ENCODE assay signal across 1 cellular context in genomic region chr3:125322166-125322565, GRCh38.
A peak's percentile ranks its signal among the peaks of the same experiment; 100 is the strongest.
TF ChIP-seq lines count a peak whose summit lies in the region.

No MANE protein-coding gene starts in this region.

TF ChIP-seq in HEK293, 187 proteins besides CTCF, POLR2A, EP300 and RAD21 (continued from another document):
- TF ChIP-seq PRDM6 (tag by site-specific recombination; IDR thresholded peaks at IDR 0.05) (peak; percentile 21; the same call in 1 of the 2 replicates), OSR2 (tag by site-specific recombination; IDR thresholded peaks at IDR 0.05) (peak; percentile 46), ZXDB (tag by site-specific recombination; IDR thresholded peaks at IDR 0.05) (peak; percentile 39; the same call in 1 of the 2 replicates), ZNF521 (tag by site-specific recombination; IDR thresholded peaks at IDR 0.05) (no peak), FEZF1 (tag by site-specific recombination; IDR thresholded peaks at IDR 0.05) (peak; percentile 50; the same call in 1 of the 2 replicates), ZEB2 (tag by site-specific recombination; IDR thresholded peaks at IDR 0.05) (0 out of 2 replicates have a peak, but pooled peaks have one; percentile 20), ZNF514 (tag by site-specific recombination; IDR thresholded peaks at IDR 0.05) (no peak), ZBTB44 (tag by site-specific recombination; IDR thresholded peaks at IDR 0.05) (peak; percentile 55), EGR2 (tag by site-specific recombination; IDR thresholded peaks at IDR 0.05; ENCODE audit: low read depth) (no peak), ZNF843 (tag by site-specific recombination; IDR thresholded peaks at IDR 0.05) (peak; percentile 71), ZNF629 (tag by site-specific recombination; IDR thresholded peaks at IDR 0.05) (peak; percentile 59), SCRT2 (tag by site-specific recombination; IDR thresholded peaks at IDR 0.05) (0 out of 2 replicates have a peak, but pooled peaks have one; percentile 34)
